In the genomic region with DNA sequence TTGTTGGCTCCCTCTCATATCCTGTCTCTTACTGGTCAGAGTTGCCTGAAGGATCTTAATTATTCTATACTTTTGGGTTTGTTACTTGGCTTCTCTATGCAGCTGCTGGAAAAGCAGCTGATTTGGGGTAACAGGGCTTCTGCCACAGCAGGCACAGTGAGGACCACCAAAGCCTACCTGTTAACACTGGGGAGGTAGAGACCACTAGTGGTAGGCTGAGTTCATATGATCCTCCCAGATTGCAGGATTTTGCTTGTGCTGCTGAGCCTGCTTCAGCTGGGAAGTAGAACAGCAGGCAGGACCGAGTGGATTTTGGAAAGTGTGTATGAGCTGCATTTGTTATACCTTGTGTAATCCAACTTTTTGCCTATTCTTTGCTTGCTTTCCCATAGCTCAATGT, we compare ENCODE assay signal across 14 cellular contexts.
"Had no signal": no experiment of that assay in that cellular context is flagged by ENCODE, and none has a peak within 500 bp of the region (broad histone marks: within the 10 kb centered on the region; RNA-seq: fewer than 3 reads in every experiment).

No MANE protein-coding gene starts in this region.

- H3K9me3 ChIP-seq: breast epithelium, esophagus muscularis mucosa, upper lobe of right lung had no signal

- H3K9me3 Mint-ChIP-seq: activated naive CD8-positive, alpha-beta T cell treated with anti-CD3 and anti-CD28 coated beads for 36 hours; natural killer cell treated with Interleukin-12 subunit alpha and Interleukin-12 subunit beta and Interleukin-15 and Interleukin-18, amount 100 ng/mL, for 72 hours; stimulated activated naive CD8-positive, alpha-beta T cell treated with anti-CD3 and anti-CD28 coated beads, Interleukin-15, Interleukin-2, amounts not matched to agents 100 ng/mL and 50 ng/mL, for 24 hours had no signal

- H3K27me3 ChIP-seq: breast epithelium, dorsolateral prefrontal cortex, esophagus muscularis mucosa, upper lobe of right lung had no signal

- DNase-seq: activated CD4-positive, alpha-beta T cell treated with anti-CD3 and anti-CD28 coated beads for 36 hours; activated CD8-positive, alpha-beta memory T cell treated with anti-CD3 and anti-CD28 coated beads, Interleukin-2, amount 50 U/mL, for 48 hours; activated CD8-positive, alpha-beta T cell treated with anti-CD3 and anti-CD28 coated beads, Interleukin-2, amount 10 ng/mL, durations not matched to agents 7 days and 5 days; activated naive CD8-positive, alpha-beta T cell treated with anti-CD3 and anti-CD28 coated beads for 36 hours; dorsolateral prefrontal cortex; mammary epithelial cell; stimulated activated CD4-positive, alpha-beta T cell treated with anti-CD3 and anti-CD28 coated beads, Interleukin-2, amount 100 ng/mL, for 48 hours; T1000; upper lobe of right lung had no signal

- H3K27me3 Mint-ChIP-seq: activated CD4-positive, alpha-beta T cell treated with anti-CD3 and anti-CD28 coated beads for 36 hours; activated naive CD8-positive, alpha-beta T cell treated with anti-CD3 and anti-CD28 coated beads for 36 hours; natural killer cell treated with Interleukin-12 subunit alpha and Interleukin-12 subunit beta and Interleukin-15 and Interleukin-18, amount 100 ng/mL, for 72 hours; stimulated activated naive CD8-positive, alpha-beta T cell treated with anti-CD3 and anti-CD28 coated beads, Interleukin-15, Interleukin-2, amounts not matched to agents 100 ng/mL and 50 ng/mL, for 24 hours had no signal

- H3K4me3 Mint-ChIP-seq: activated CD4-positive, alpha-beta T cell treated with anti-CD3 and anti-CD28 coated beads for 36 hours; activated CD8-positive, alpha-beta T cell treated with anti-CD3 and anti-CD28 coated beads, Interleukin-2, amount 10 ng/mL, durations not matched to agents 7 days and 5 days; activated naive CD8-positive, alpha-beta T cell treated with anti-CD3 and anti-CD28 coated beads for 36 hours; natural killer cell treated with Interleukin-12 subunit alpha and Interleukin-12 subunit beta and Interleukin-15 and Interleukin-18, amount 100 ng/mL, for 72 hours; stimulated activated naive CD8-positive, alpha-beta T cell treated with anti-CD3 and anti-CD28 coated beads, Interleukin-15, Interleukin-2, amounts not matched to agents 100 ng/mL and 50 ng/mL, for 24 hours had no signal

- FAIRE-seq: endometrium had no signal

- ATAC-seq: activated CD4-positive, alpha-beta T cell treated with anti-CD3 and anti-CD28 coated beads for 36 hours; activated CD8-positive, alpha-beta T cell treated with anti-CD3 and anti-CD28 coated beads, Interleukin-2, amount 10 ng/mL, durations not matched to agents 7 days and 5 days; natural killer cell treated with Interleukin-12 subunit alpha and Interleukin-12 subunit beta and Interleukin-15 and Interleukin-18, amount 100 ng/mL, for 72 hours; upper lobe of right lung had no signal

- H3K36me3 ChIP-seq: breast epithelium, upper lobe of right lung had no signal

- H3K27ac ChIP-seq: breast epithelium, dorsolateral prefrontal cortex, esophagus muscularis mucosa, upper lobe of right lung had no signal

- H3K4me3 ChIP-seq: breast epithelium, dorsolateral prefrontal cortex, esophagus muscularis mucosa, upper lobe of right lung had no signal

- H3K4me1 ChIP-seq: breast epithelium had no signal

- H3K36me3 Mint-ChIP-seq: natural killer cell treated with Interleukin-12 subunit alpha and Interleukin-12 subunit beta and Interleukin-15 and Interleukin-18, amount 100 ng/mL, for 72 hours had no signal

- H3K27ac Mint-ChIP-seq: activated CD8-positive, alpha-beta T cell treated with anti-CD3 and anti-CD28 coated beads, Interleukin-2, amount 10 ng/mL, durations not matched to agents 7 days and 5 days; natural killer cell treated with Interleukin-12 subunit alpha and Interleukin-12 subunit beta and Interleukin-15 and Interleukin-18, amount 100 ng/mL, for 72 hours had no signal
